In genomic region chr1:244049969-244050834, GRCh38 we compare ENCODE assay signal across 1 cellular context.
TF ChIP-seq lines count a peak whose summit lies in the region.

No MANE protein-coding gene starts in this region.

TF ChIP-seq in GM23338, 12 proteins besides CTCF, POLR2A, EP300 and RAD21 (continued from another document):
- no peak for TF ChIP-seq ZNF462 (CRISPR knock-in tag; IDR thresholded peaks at IDR 0.05)
- TF ChIP-seq REST (IDR thresholded peaks at IDR 0.05; ENCODE audit: unreplicated experiment), result no peak
- TF ChIP-seq STAT1 (IDR thresholded peaks at IDR 0.05; ENCODE audit: unreplicated experiment), result no peak
- no peak for TF ChIP-seq POLR2AphosphoS5 (IDR thresholded peaks at IDR 0.05; ENCODE audit: low read depth)
- TF ChIP-seq ZNF114 (CRISPR knock-in tag; IDR thresholded peaks at IDR 0.05), result no peak
